Comparison of ENCODE assay signal across 28 cellular contexts in the genomic region with DNA sequence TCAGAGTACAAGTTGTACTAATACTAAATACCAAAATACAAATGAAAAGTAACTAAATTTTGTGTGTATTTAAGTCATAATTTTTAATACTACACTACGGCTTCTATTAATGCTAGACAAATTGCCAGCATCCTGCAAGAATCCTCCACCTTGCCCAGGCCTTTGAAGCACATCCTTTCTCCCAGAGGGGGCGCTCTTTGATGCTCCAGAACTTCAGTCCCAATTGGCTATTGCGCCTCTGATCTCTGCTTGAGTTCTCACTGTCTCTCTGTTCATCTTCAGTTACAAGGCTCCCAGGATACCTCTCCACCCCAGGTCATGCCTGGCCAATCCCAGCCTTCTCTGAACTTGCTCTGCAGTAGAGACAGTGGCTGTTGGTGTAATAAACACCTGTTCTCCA.
A peak's percentile ranks its signal among the peaks of the same experiment; 100 is the strongest.
DNase-seq lines count a peak whose midpoint lies in the region; ATAC-seq, FAIRE-seq and TF ChIP-seq lines count a peak whose summit lies in the region.
"Had no signal": no experiment of that assay in that cellular context is flagged by ENCODE, and none has a peak within 500 bp of the region (broad histone marks: within the 10 kb centered on the region; RNA-seq: fewer than 3 reads in every experiment).

No MANE protein-coding gene starts in this region.

- no peak for DNase-seq in DND-41
- no peak for DNase-seq in HFFc6
- DNase-seq in SK-MEL-5 (ENCODE audit: low read depth, low spot score) = peak; percentile 54
- no peak for DNase-seq in fibroblast of mammary gland (ENCODE audit: low read depth)
- DNase-seq in activated naive CD4-positive, alpha-beta T cell (lab: John Stamatoyannopoulos, UW) = no peak
- no peak for DNase-seq in ovary
- DNase-seq in HepG2 (ENCODE audit: low spot score) = no peak
- DNase-seq in SHP77 (lab: John Stamatoyannopoulos, UW) = no peak
- DNase-seq: activated CD4-positive, alpha-beta T cell treated with anti-CD3 and anti-CD28 coated beads, Interleukin-2, amount 50 U/mL, for 1 hour; anterior cingulate cortex; CD4-positive, alpha-beta T cell; central memory CD4-positive, alpha-beta T cell; DMS153; dorsolateral prefrontal cortex; GF-D8; IMR-90; NCI-H2171; NCI-H524; psoas muscle; RPMI8226; stimulated activated naive CD8-positive, alpha-beta T cell treated with anti-CD3 and anti-CD28 coated beads, Interleukin-15, amount 100 ng/mL, for 72 hours; transverse colon had no signal

- no peaks in the 10 kb centered on the region for H3K36me3 Mint-ChIP-seq in HFFc6 (ENCODE audit: low read depth)
- H3K36me3 Mint-ChIP-seq: activated naive CD4-positive, alpha-beta T cell treated with anti-CD3 and anti-CD28 coated beads, Interleukin-2, amount 50 U/mL, for 24 hours had no signal

- ATAC-seq in DND-41 (ENCODE audit: insufficient read depth, low read depth) (no peak), HepG2 (no peak)
- ATAC-seq: psoas muscle; stimulated activated naive CD8-positive, alpha-beta T cell treated with anti-CD3 and anti-CD28 coated beads, Interleukin-15, amount 100 ng/mL, for 72 hours had no signal

- H3K4me3 ChIP-seq in DND-41 (ENCODE audit: low read depth in 1 of 2, low read length in 2 of 2) (no peak overlapping the region), fibroblast of mammary gland (ENCODE audit: control insufficient read depth, low read depth, low read length) (no peak overlapping the region), ovary (no peak overlapping the region), HepG2 (replicated peaks in 1 of 3; ENCODE audit: insufficient read depth in 1 of 3, low read depth in 2 of 3, low read length in 3 of 3) (no peak overlapping the region)
- H3K4me3 ChIP-seq: dorsolateral prefrontal cortex, lung, psoas muscle, transverse colon had no signal

- peaks cover 3% of the 10 kb centered on the region; the same call in 1 of the 2 replicates for H3K27me3 Mint-ChIP-seq in HFFc6 (ENCODE audit: insufficient read depth)
- H3K27me3 Mint-ChIP-seq: CD4-positive, alpha-beta T cell had no signal

- H3K4me2 ChIP-seq in DND-41 (ENCODE audit: insufficient read depth, low read length) = no peak overlapping the region
- no peak overlapping the region for H3K4me2 ChIP-seq in HepG2 (ENCODE audit: low read depth, low read length)

- POLR2A ChIA-PET in HepG2 (lab: Yijun Ruan, JAX) = no interaction called here

- TF ChIP-seq CTCF in DND-41 (IDR thresholded peaks at IDR 0.05; ENCODE audit: borderline replicate concordance, extremely low read depth, low read length, poor library complexity, severe bottlenecking) = peak; percentile 9
- peak; percentile 32; the same call in 1 of the 2 replicates for TF ChIP-seq CTCF in HFFc6 (IDR thresholded peaks at IDR 0.05)
- peak; percentile 14 for TF ChIP-seq CTCF in fibroblast of mammary gland (conservative IDR thresholded peaks at IDR 0.05; ENCODE audit: control insufficient read depth, insufficient read depth, low read depth, low read length)
- TF ChIP-seq CTCF in ovary (IDR thresholded peaks at IDR 0.05) = no peak
- TF ChIP-seq CTCF in HepG2 (CRISPR knock-in tag; IDR thresholded peaks at IDR 0.05) = no peak

- H2AFZ ChIP-seq in DND-41 (ENCODE audit: low read depth, low read length) = no peak overlapping the region
- H2AFZ ChIP-seq in HepG2 (ENCODE audit: low read length) = no peak overlapping the region

- TF ChIP-seq EP300 in ovary (IDR thresholded peaks at IDR 0.05) (no peak), HepG2 (IDR thresholded peaks at IDR 0.05; ENCODE audit: low read depth in 2 of 2, low read length in 2 of 2) (no peak), HepG2 (CRISPR knock-in tag; IDR thresholded peaks at IDR 0.05; ENCODE audit: borderline replicate concordance) (no peak)

- H3K4me3 Mint-ChIP-seq in HFFc6 = no peak overlapping the region
- H3K4me3 Mint-ChIP-seq: activated naive CD4-positive, alpha-beta T cell treated with anti-CD3 and anti-CD28 coated beads, Interleukin-2, amount 50 U/mL, for 24 hours; CD4-positive, alpha-beta T cell; stimulated activated naive CD8-positive, alpha-beta T cell treated with anti-CD3 and anti-CD28 coated beads, Interleukin-15, amount 100 ng/mL, for 72 hours; T-helper 2 cell treated with Interferon-gamma antibody and Interleukin-4, amounts not matched to agents 5 μg/mL and 100 μg/mL, for 36 hours had no signal

- in situ Hi-C loops in SK-MEL-5 (cut with HindIII; ENCODE audit: low pct_unique_long_range_greater_than_20kb, low sequenced_read_pairs) = no loop called here
- in situ Hi-C loops in HepG2 (cut with HindIII; ENCODE audit: extremely low pct_ligation_motif_present, low pct_unique_long_range_greater_than_20kb) = loop anchor here (25.0 kb wide), 1 partner anchor 747 kb away; no protein-coding TSS in a partner anchor

- TF ChIP-seq POLR2A in ovary (IDR thresholded peaks at IDR 0.05) (no peak), HepG2 (IDR thresholded peaks at IDR 0.05; ENCODE audit: insufficient read depth in 1 of 2, low read depth in 2 of 2, low read length in 2 of 2) (no peak)

- H3K9me3 Mint-ChIP-seq in HFFc6 = no peaks in the 10 kb centered on the region
- H3K9me3 Mint-ChIP-seq: T-helper 2 cell treated with Interferon-gamma antibody and Interleukin-4, amounts not matched to agents 5 μg/mL and 100 μg/mL, for 36 hours had no signal

- H3K4me1 ChIP-seq in DND-41 (ENCODE audit: insufficient read depth, low read length) (no peaks in the 10 kb centered on the region), ovary (ENCODE audit: insufficient read depth) (peaks cover 3% of the 10 kb centered on the region), HepG2 (ENCODE audit: insufficient read depth, low read length) (no peaks in the 10 kb centered on the region)

- H3K27ac ChIP-seq in DND-41 (ENCODE audit: low read length) (no peak overlapping the region), ovary (no peak overlapping the region), HepG2 (ENCODE audit: extremely low read length, insufficient read depth, low read length) (no peak overlapping the region)
- H3K27ac ChIP-seq: psoas muscle, transverse colon, VCaP had no signal

- no peaks in the 10 kb centered on the region for H3K36me3 ChIP-seq in DND-41 (ENCODE audit: insufficient read depth, low read length)
- H3K36me3 ChIP-seq in ovary = no peaks in the 10 kb centered on the region
- no peaks in the 10 kb centered on the region for H3K36me3 ChIP-seq in HepG2 (replicated peaks in 1 of 2; ENCODE audit: control insufficient read depth in 1 of 2, insufficient read depth in 2 of 2, low read length in 2 of 2)
- H3K36me3 ChIP-seq: transverse colon had no signal

- peaks cover 7% of the 10 kb centered on the region; the same call in 1 of the 2 replicates for H3K4me1 Mint-ChIP-seq in HFFc6 (ENCODE audit: low read depth)
- H3K4me1 Mint-ChIP-seq: activated naive CD4-positive, alpha-beta T cell treated with anti-CD3 and anti-CD28 coated beads, Interleukin-2, amount 50 U/mL, for 24 hours; stimulated activated naive CD8-positive, alpha-beta T cell treated with anti-CD3 and anti-CD28 coated beads, Interleukin-15, amount 100 ng/mL, for 72 hours had no signal

- WGBS in ovary, 3 donors = 88 to 96% (median 91%) methylated on average over 3 of the region's 3 CpGs
- WGBS in HepG2 (ENCODE audit: low lambda C conversion rate) = 2% methylated on average over 3 of the region's 3 CpGs

- H3K9ac ChIP-seq in DND-41 (ENCODE audit: low read depth, low read length) = no peak overlapping the region
- H3K9ac ChIP-seq in HepG2 (ENCODE audit: insufficient read depth, low read depth, low read length) = no peak overlapping the region

- H3K27me3 ChIP-seq in DND-41 (ENCODE audit: insufficient read depth, low read length, poor library complexity) (no peaks in the 10 kb centered on the region), ovary (no peaks in the 10 kb centered on the region), HepG2 (ENCODE audit: control insufficient read depth in 1 of 2, insufficient read depth in 2 of 2, low read length in 2 of 2) (no peaks in the 10 kb centered on the region)
- H3K27me3 ChIP-seq: transverse colon had no signal

- H4K20me1 ChIP-seq in DND-41 (ENCODE audit: insufficient read depth, low read length) = no peaks in the 10 kb centered on the region
- H4K20me1 ChIP-seq in HepG2 (ENCODE audit: insufficient read depth, low read length) = no peaks in the 10 kb centered on the region

- H3K9me3 ChIP-seq in DND-41 (ENCODE audit: insufficient read depth, low read length, severe bottlenecking) (no peaks in the 10 kb centered on the region), ovary (no peaks in the 10 kb centered on the region), HepG2 (ENCODE audit: low read length) (no peaks in the 10 kb centered on the region)
- H3K9me3 ChIP-seq: psoas muscle, transverse colon had no signal

- intact Hi-C loops in ovary (cut with DNase I) = loop anchor here in 1 of 4 donors (10.0 kb wide), 1 partner anchor 65 kb away; no protein-coding TSS in a partner anchor
- intact Hi-C loops in HepG2 (cut with micrococcal nuclease; ENCODE audit: unreplicated experiment) = no loop called here

- CTCF ChIA-PET in HepG2 (lab: Yijun Ruan, JAX; ENCODE audit: low intra/inter-chr PET ratio, low total read pairs) = no interaction called here

- no TSS peak for BruUV-seq in HepG2 (replicated peaks; lab: Mats Ljungman, UMichigan)

- no peak overlapping the region for H3K27ac Mint-ChIP-seq in HFFc6
- H3K27ac Mint-ChIP-seq: activated naive CD4-positive, alpha-beta T cell treated with anti-CD3 and anti-CD28 coated beads, Interleukin-2, amount 50 U/mL, for 24 hours; CD4-positive, alpha-beta T cell; stimulated activated naive CD8-positive, alpha-beta T cell treated with anti-CD3 and anti-CD28 coated beads, Interleukin-15, amount 100 ng/mL, for 72 hours; T-helper 2 cell treated with Interferon-gamma antibody and Interleukin-4, amounts not matched to agents 5 μg/mL and 100 μg/mL, for 36 hours had no signal

- no peak for TF ChIP-seq RAD21 in HepG2 (CRISPR knock-in tag; IDR thresholded peaks at IDR 0.05)

- H3K79me2 ChIP-seq in DND-41 (ENCODE audit: insufficient read depth, low read length) = no peaks in the 10 kb centered on the region
- H3K79me2 ChIP-seq in HepG2 (ENCODE audit: insufficient read depth, low read length) = no peaks in the 10 kb centered on the region

- no peak for FAIRE-seq in HepG2 (lab: Jason Lieb, UNC)
- FAIRE-seq: endothelial cell of umbilical vein, H54 had no signal

TF ChIP-seq in HepG2, 621 proteins besides CTCF, POLR2A, EP300 and RAD21 (continues in another document):
- TF ChIP-seq, protein P1, sequence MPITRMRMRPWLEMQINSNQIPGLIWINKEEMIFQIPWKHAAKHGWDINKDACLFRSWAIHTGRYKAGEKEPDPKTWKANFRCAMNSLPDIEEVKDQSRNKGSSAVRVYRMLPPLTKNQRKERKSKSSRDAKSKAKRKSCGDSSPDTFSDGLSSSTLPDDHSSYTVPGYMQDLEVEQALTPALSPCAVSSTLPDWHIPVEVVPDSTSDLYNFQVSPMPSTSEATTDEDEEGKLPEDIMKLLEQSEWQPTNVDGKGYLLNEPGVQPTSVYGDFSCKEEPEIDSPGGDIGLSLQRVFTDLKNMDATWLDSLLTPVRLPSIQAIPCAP (CRISPR knock-in tag; IDR thresholded peaks at IDR 0.05; ENCODE audit: low read depth) = no peak
- no peak for TF ChIP-seq TEAD2 (CRISPR knock-in tag; IDR thresholded peaks at IDR 0.05)
- TF ChIP-seq ZBTB42 (CRISPR knock-in tag; IDR thresholded peaks at IDR 0.05) = no peak
- TF ChIP-seq XRCC5 (optimal IDR thresholded peaks at IDR 0.05; ENCODE audit: low read length) = no peak

Comparison
In these comparisons a context has a peak if more than half of its experiments do, and no peak if none do; other contexts are left out.
1. CTCF ChIP-seq: peak in DND-41 (single experiment), HFFc6 (single experiment) and fibroblast of mammary gland (single experiment); none in ovary (0 of 3) and HepG2 (single experiment).